ENCODE assay signal across 1 cellular context in genomic region chr1:167220537-167221125, GRCh38.
TF ChIP-seq lines count a peak whose summit lies in the region.

POU2F1 (plus strand) TSS chr1:167220886; CDS start chr1:167220898, 12 bp downstream.

TF ChIP-seq in GM12878, 131 proteins besides CTCF, POLR2A, EP300 and RAD21 (continued from another document):
- TF ChIP-seq ZNF687 (IDR thresholded peaks at IDR 0.05), result peak; percentile 77
- no peak for TF ChIP-seq HSF1 (IDR thresholded peaks at IDR 0.05; ENCODE audit: low read depth, low read length)
- no peak for TF ChIP-seq JUNB (IDR thresholded peaks at IDR 0.05)
- peak; percentile 87 for TF ChIP-seq TAF1 (IDR thresholded peaks at IDR 0.05; ENCODE audit: borderline replicate concordance, low read depth, low read length)
- no peak for TF ChIP-seq PAX5 (IDR thresholded peaks at IDR 0.05; ENCODE audit: borderline replicate concordance, low read depth, low read length)
- TF ChIP-seq SKIL (IDR thresholded peaks at IDR 0.05; ENCODE audit: low read depth, poor library complexity, severe bottlenecking), result no peak
- no peak for TF ChIP-seq MAX (IDR thresholded peaks at IDR 0.05; ENCODE audit: low read depth, low read length)
- TF ChIP-seq MEF2B (IDR thresholded peaks at IDR 0.05; ENCODE audit: partially characterized antibody, poor library complexity, severe bottlenecking), result no peak
- no peak for TF ChIP-seq RB1 (IDR thresholded peaks at IDR 0.05; ENCODE audit: borderline replicate concordance)
- TF ChIP-seq EZH2 (IDR thresholded peaks at IDR 0.05; ENCODE audit: borderline replicate concordance, control insufficient read depth, low read depth, low read length), result no peak
- TF ChIP-seq SREBF1 (IDR thresholded peaks at IDR 0.05; ENCODE audit: low read length), result no peak
- no peak for TF ChIP-seq BCL3 (IDR thresholded peaks at IDR 0.05; ENCODE audit: borderline replicate concordance, insufficient read depth, low read depth, low read length, poor library complexity, severe bottlenecking)
- no peak for TF ChIP-seq NFYA (IDR thresholded peaks at IDR 0.05; ENCODE audit: borderline replicate concordance, low read depth, low read length)
- no peak for TF ChIP-seq RFX5 (IDR thresholded peaks at IDR 0.05; ENCODE audit: low read depth, low read length)
- TF ChIP-seq TARDBP (IDR thresholded peaks at IDR 0.05; ENCODE audit: borderline replicate concordance), result no peak
- no peak for TF ChIP-seq MEF2A (IDR thresholded peaks at IDR 0.05; ENCODE audit: insufficient read depth, low read depth, low read length)
- no peak for TF ChIP-seq TCF12 (IDR thresholded peaks at IDR 0.05; ENCODE audit: low read depth, low read length)
- no peak for TF ChIP-seq E2F8 (IDR thresholded peaks at IDR 0.05; ENCODE audit: low read depth, partially characterized antibody)
- TF ChIP-seq HDAC2 (IDR thresholded peaks at IDR 0.05), result no peak
- TF ChIP-seq RELA (IDR thresholded peaks at IDR 0.05; ENCODE audit: borderline replicate concordance, partially characterized antibody), result no peak
- TF ChIP-seq POLR2AphosphoS2 (IDR thresholded peaks at IDR 0.05; ENCODE audit: low read depth, low read length), result no peak; the same call in 1 of the 2 replicates
- no peak for TF ChIP-seq TBL1XR1 (IDR thresholded peaks at IDR 0.05; ENCODE audit: low read depth, low read length)
- TF ChIP-seq E4F1 (IDR thresholded peaks at IDR 0.05; ENCODE audit: borderline replicate concordance, partially characterized antibody), result no peak
- no peak for TF ChIP-seq ZBTB11 (CRISPR knock-in tag; IDR thresholded peaks at IDR 0.05)
- TF ChIP-seq NFXL1 (IDR thresholded peaks at IDR 0.05; ENCODE audit: borderline replicate concordance), result no peak
- peak in 1 of 2 experiments; percentile 77; a peak in 2 of 3 replicates for TF ChIP-seq EGR1 (IDR thresholded peaks at IDR 0.05; ENCODE audit: borderline replicate concordance in 1 of 2, low read depth in 2 of 2, low read length in 2 of 2)
